ENCODE assay signal across 7 cellular contexts in genomic region chr18:21191596-21192307, GRCh38. TPM values are rescaled to one million over a fixed set of nuclear protein-coding genes. Genes with fewer than 3 reads are reported as not detected.
A peak's percentile ranks its signal among the peaks of the same experiment; 100 is the strongest.
DNase-seq lines count a peak whose midpoint lies in the region; ATAC-seq, FAIRE-seq and TF ChIP-seq lines count a peak whose summit lies in the region.

No MANE protein-coding gene starts in this region.

- H3K18ac ChIP-seq in IMR-90 (ENCODE audit: low read depth, low read length) = no peak overlapping the region

- no peak overlapping the region for H3K4me3 ChIP-seq in IMR-90 (ENCODE audit: insufficient read depth, low read depth, low read length)

- peak; percentile 55 for DNase-seq in IMR-90
- peak; percentile 55 for DNase-seq in RPMI7951 (ENCODE audit: low read depth)
- DNase-seq in epidermal melanocyte (ENCODE audit: insufficient read length, low spot score) = peak; percentile 42
- DNase-seq in mucosa of gallbladder (ENCODE audit: low spot score) = peak; percentile 34
- DNase-seq in mesenteric fat pad (ENCODE audit: low spot score) = no peak

- no peak overlapping the region for H4K5ac ChIP-seq in IMR-90 (ENCODE audit: low read depth, low read length)

- no peak overlapping the region for H3K4ac ChIP-seq in IMR-90 (ENCODE audit: low read depth, low read length)

- no peak overlapping the region for H2BK15ac ChIP-seq in IMR-90 (ENCODE audit: low read depth, low read length)

- H2AK5ac ChIP-seq in IMR-90 (ENCODE audit: low read depth, low read length) = no peak overlapping the region

- peak; percentile 63 for TF ChIP-seq RAD21 in IMR-90 (IDR thresholded peaks at IDR 0.05; ENCODE audit: low read length)

- H2BK5ac ChIP-seq in IMR-90 (ENCODE audit: low read depth, low read length, poor library complexity, severe bottlenecking) = no peak overlapping the region

- H3K9ac ChIP-seq in IMR-90 (ENCODE audit: low read depth, low read length) = no peak overlapping the region

- H4K8ac ChIP-seq in IMR-90 (ENCODE audit: low read depth in 2 of 2, low read length in 2 of 2) = no peak overlapping the region

- no peak for TF ChIP-seq POLR2A in IMR-90 (IDR thresholded peaks at IDR 0.05; ENCODE audit: low read depth, low read length)

- H3K4me1 ChIP-seq in IMR-90 (ENCODE audit: control insufficient read depth, insufficient read depth, low read length) = no peaks in the 10 kb centered on the region

- BruUV-seq in IMR-90 (replicated peaks; lab: Mats Ljungman, UMichigan) = no TSS peak

- intact Hi-C loops in IMR-90 (cut with micrococcal nuclease) = no loop called here

- TF ChIP-seq CTCF in IMR-90 (conservative IDR thresholded peaks at IDR 0.05; ENCODE audit: low read depth, low read length) = peak; percentile 63

- H3K36me3 ChIP-seq in IMR-90 (ENCODE audit: control insufficient read depth, insufficient read depth, low read length) = no peaks in the 10 kb centered on the region

- in situ Hi-C loops in IMR-90 (cut with MboI; ENCODE audit: low sequenced_read_pairs) = no loop called here

- no peaks in the 10 kb centered on the region for H3K79me1 ChIP-seq in IMR-90 (ENCODE audit: low read depth in 1 of 2, low read length in 2 of 2)

- no peak overlapping the region for H3K4me2 ChIP-seq in IMR-90 (ENCODE audit: low read depth, low read length)

- POLR2A ChIA-PET in IMR-90 (lab: Charles Lee; ENCODE audit: unreplicated experiment) = no interaction called here

- FAIRE-seq in G401.6 (lab: Jason Lieb, UNC) = peak; percentile 59

- WGBS in IMR-90 (ENCODE audit: extremely low coverage in 2 of 2, insufficient read length in 1 of 2), 2 experiments = 42% methylated on average over 3 of the region's 7 CpGs; no CpG with 5 or more reads in 1 of the 2 experiments

- no peak overlapping the region for H3K23ac ChIP-seq in IMR-90 (ENCODE audit: low read depth, low read length)

- no peaks in the 10 kb centered on the region for H4K20me1 ChIP-seq in IMR-90 (ENCODE audit: insufficient read depth, low read length)

- H2AFZ ChIP-seq in IMR-90 (replicated peaks; ENCODE audit: low read length, poor library complexity) = no peak overlapping the region

- H3K27ac ChIP-seq in IMR-90 (ENCODE audit: insufficient read depth, low read length) = no peak overlapping the region

- no peak overlapping the region for H3K14ac ChIP-seq in IMR-90 (replicated peaks; ENCODE audit: low read depth, low read length)

- H3K9me1 ChIP-seq in IMR-90 (ENCODE audit: insufficient read depth, low read length) = no peaks in the 10 kb centered on the region

- 0 out of 2 replicates have a peak, but pooled peaks cover 8% of the 10 kb centered on the region for H3K27me3 ChIP-seq in IMR-90 (ENCODE audit: control insufficient read depth, insufficient read depth, low read length)

- no peak overlapping the region for H2BK120ac ChIP-seq in IMR-90 (ENCODE audit: low read depth, low read length)

- no peak overlapping the region for H2BK20ac ChIP-seq in IMR-90 (ENCODE audit: low read depth, low read length)

- ATAC-seq in IMR-90 (ENCODE audit: low read depth) = peak; percentile 90
- ATAC-seq in HG02938 (IDR thresholded peaks at IDR 0.05; ENCODE audit: unreplicated experiment) = no peak

- dilution Hi-C loops in IMR-90 (cut with HindIII; ENCODE audit: low sequenced_read_pairs, unreplicated experiment) = no loop called here

- H2AK9ac ChIP-seq in IMR-90 (replicated peaks; ENCODE audit: low read depth, low read length, poor library complexity) = no peak overlapping the region

- CTCF ChIA-PET in IMR-90 (lab: Yijun Ruan, JAX) = interaction anchor here (0.7 to 2.1 kb wide), 8 partner anchors 8 to 254 kb away, joined by 3 to 8 read pairs (median 4); no protein-coding TSS in a partner anchor

- H4K91ac ChIP-seq in IMR-90 (ENCODE audit: insufficient read depth, low read depth, low read length) = no peak overlapping the region

- no peak overlapping the region for H3K56ac ChIP-seq in IMR-90 (ENCODE audit: extremely low read depth, insufficient read depth, low read length)

- no peaks in the 10 kb centered on the region for H3K9me3 ChIP-seq in IMR-90 (ENCODE audit: control insufficient read depth, insufficient read depth, low read length)

TF ChIP-seq in IMR-90, 13 proteins besides CTCF, POLR2A, EP300 and RAD21:
- TF ChIP-seq MAFK (IDR thresholded peaks at IDR 0.05; ENCODE audit: low read depth, low read length) (no peak), BHLHE40 (IDR thresholded peaks at IDR 0.05; ENCODE audit: low read depth, low read length) (no peak), SMC3 (IDR thresholded peaks at IDR 0.05; ENCODE audit: low read depth, low read length) (peak; percentile 42)
TF ChIP-seq in IMR-90: peak in this region for 1.

RNA-seq across cellular contexts. Expression of gene GREB1L, which starts 50.3 kb away (rescaled TPM):
- total RNA-seq in IMR-90 (2012; rRNA removed) (under 0.01 TPM in 1 of 2 replicates, not detected in the other), mucosa of gallbladder (0.40 TPM), mesenteric fat pad (8.6 TPM)
- 0.01 and 0.02 TPM in 2 replicates for polyA plus RNA-seq in IMR-90 (2012; rRNA removed)
- polyA plus RNA-seq in IMR-90 (2012; cell fraction: cytosol; rRNA removed) = 0.12 TPM in 1 of 2 replicates, not detected in the other
- polyA plus RNA-seq in IMR-90 (2012; cell fraction: nucleus; rRNA removed; ENCODE audit: low replicate concordance) = 0.03 and 0.09 TPM in 2 replicates
- 0.24 TPM in 1 of 2 replicates, not detected in the other for total RNA-seq in RPMI7951 (2014; rRNA removed; shearing (Covaris generic))
